Comparison of ENCODE assay signal across 21 cellular contexts in genomic region chr4:86737244-86737643, GRCh38.
"Had no signal": no experiment of that assay in that cellular context is flagged by ENCODE, and none has a peak within 500 bp of the region (broad histone marks: within the 10 kb centered on the region; RNA-seq: fewer than 3 reads in every experiment).

No MANE protein-coding gene starts in this region.

- H3K4me3 ChIP-seq: coronary artery, dorsolateral prefrontal cortex, esophagus muscularis mucosa, gastroesophageal sphincter, heart right ventricle, left lung, lower lobe of right lung had no signal

- H3K27ac ChIP-seq: coronary artery, dorsolateral prefrontal cortex, esophagus muscularis mucosa, foreskin keratinocyte, gastroesophageal sphincter, heart right ventricle, left lung, lower lobe of right lung had no signal

- H3K4me1 Mint-ChIP-seq: mesothelial cell of epicardium had no signal

- H3K4me1 ChIP-seq: esophagus muscularis mucosa, foreskin keratinocyte, gastroesophageal sphincter, heart right ventricle, left lung, lower lobe of right lung had no signal

- H3K4me3 Mint-ChIP-seq: mesothelial cell of epicardium had no signal

- FAIRE-seq: colon, endothelial cell of umbilical vein, frontal cortex, keratinocyte had no signal

- H3K27me3 ChIP-seq: dorsolateral prefrontal cortex, esophagus muscularis mucosa, foreskin keratinocyte, gastroesophageal sphincter, heart right ventricle, left lung had no signal

- ATAC-seq: foreskin keratinocyte, gastroesophageal sphincter, heart right ventricle, left lung, left ventricle myocardium superior, lower lobe of right lung had no signal

- DNase-seq: cerebellar nuclear complex; dermis blood vessel endothelial cell; dorsolateral prefrontal cortex; effector CD4-positive, alpha-beta T cell; effector memory CD4-positive, alpha-beta T cell; foreskin keratinocyte; heart right ventricle; hippocampal formation; kidney glomerular epithelial cell; left lung; left ventricle myocardium superior; lower lobe of right lung; mesenchymal stem cell had no signal

- H3K9me3 ChIP-seq: esophagus muscularis mucosa, gastroesophageal sphincter, lower lobe of right lung had no signal

- H3K27ac Mint-ChIP-seq: mesothelial cell of epicardium had no signal
